9 cellular contexts compared by ENCODE assay signal in genomic region chr2:106886916-106887758, GRCh38. TPM values are rescaled to one million over a fixed set of nuclear protein-coding genes. Genes with fewer than 3 reads are reported as not detected.
A peak's percentile ranks its signal among the peaks of the same experiment; 100 is the strongest.
DNase-seq lines count a peak whose midpoint lies in the region; ATAC-seq and TF ChIP-seq lines count a peak whose summit lies in the region.
"Had no signal": no experiment of that assay in that cellular context is flagged by ENCODE, and none has a peak within 500 bp of the region (broad histone marks: within the 10 kb centered on the region; RNA-seq: fewer than 3 reads in every experiment).

No MANE protein-coding gene starts in this region.

- no peak for ATAC-seq in activated naive CD8-positive, alpha-beta T cell treated with anti-CD3 and anti-CD28 coated beads, Interleukin-2, amount 50 U/mL, for 24 hours
- ATAC-seq in aorta (ENCODE audit: low FRiP score) (peak; percentile 58), HG03432 (IDR thresholded peaks at IDR 0.05; ENCODE audit: unreplicated experiment) (no peak), GM19463 (IDR thresholded peaks at IDR 0.05; ENCODE audit: unreplicated experiment) (no peak)
- ATAC-seq in CD4-positive, alpha-beta T cell (ENCODE audit: poor library complexity) = no peak

- no peak for TF ChIP-seq CTCF in CD4-positive, alpha-beta T cell (IDR thresholded peaks at IDR 0.05)

- H2BK12ac ChIP-seq in mesenchymal stem cell (ENCODE audit: low read length in 2 of 2) = no peak overlapping the region

- no peaks in the 10 kb centered on the region for H3K9me3 Mint-ChIP-seq in activated naive CD8-positive, alpha-beta T cell treated with anti-CD3 and anti-CD28 coated beads for 36 hours
- H3K9me3 Mint-ChIP-seq in activated naive CD8-positive, alpha-beta T cell treated with anti-CD3 and anti-CD28 coated beads, Interleukin-2, amount 50 U/mL, for 24 hours = no peaks in the 10 kb centered on the region
- no peaks in the 10 kb centered on the region for H3K9me3 Mint-ChIP-seq in CD4-positive, alpha-beta T cell

- DNase-seq in activated naive CD8-positive, alpha-beta T cell treated with anti-CD3 and anti-CD28 coated beads for 36 hours = peak; percentile 2
- no peak for DNase-seq in activated naive CD8-positive, alpha-beta T cell treated with anti-CD3 and anti-CD28 coated beads, Interleukin-2, amount 50 U/mL, for 24 hours
- DNase-seq in mesenchymal stem cell = peak; percentile 6
- peak; percentile 70 to 87 for DNase-seq in aorta
- DNase-seq in CD4-positive, alpha-beta T cell = no peak

- peaks cover 0 to 67% of the 10 kb centered on the region in 2 experiments for H3K27me3 ChIP-seq in mesenchymal stem cell (ENCODE audit: control insufficient read depth in 1 of 2, insufficient read depth in 1 of 2, low read length in 2 of 2)
- H3K27me3 ChIP-seq in aorta (ENCODE audit: control insufficient read depth in 1 of 2, insufficient read depth in 2 of 2, low read length in 1 of 2) = no peaks in the 10 kb centered on the region
- peaks cover 25% of the 10 kb centered on the region for H3K27me3 ChIP-seq in CD4-positive, alpha-beta T cell (ENCODE audit: control insufficient read depth, insufficient read depth, low read length)

- no peak overlapping the region for H3K18ac ChIP-seq in mesenchymal stem cell (ENCODE audit: low read depth in 1 of 2, low read length in 2 of 2)

- H3K4me2 ChIP-seq in mesenchymal stem cell (ENCODE audit: low read length, poor library complexity, severe bottlenecking) = peak overlapping the region; percentile 98

- H3K4me3 ChIP-seq in mesenchymal stem cell (ENCODE audit: insufficient read depth in 1 of 2, low read depth in 1 of 2, low read length in 2 of 2) = peak overlapping the region; percentile 49 to 87
- H3K4me3 ChIP-seq in aorta (ENCODE audit: low read length in 2 of 2) = peak overlapping the region; percentile 75 to 96

- no peak overlapping the region for H3K9ac ChIP-seq in mesenchymal stem cell (ENCODE audit: low read length)

- H3K36me3 Mint-ChIP-seq in activated naive CD8-positive, alpha-beta T cell treated with anti-CD3 and anti-CD28 coated beads for 36 hours = no peaks in the 10 kb centered on the region
- H3K36me3 Mint-ChIP-seq in activated naive CD8-positive, alpha-beta T cell treated with anti-CD3 and anti-CD28 coated beads, Interleukin-2, amount 50 U/mL, for 24 hours (ENCODE audit: low read depth) = no peaks in the 10 kb centered on the region
- H3K36me3 Mint-ChIP-seq in CD4-positive, alpha-beta T cell (ENCODE audit: low read depth) = no peaks in the 10 kb centered on the region

- H4K91ac ChIP-seq in mesenchymal stem cell (ENCODE audit: low read length) = no peak overlapping the region

- peaks cover 52% of the 10 kb centered on the region for H3K27me3 Mint-ChIP-seq in activated naive CD8-positive, alpha-beta T cell treated with anti-CD3 and anti-CD28 coated beads for 36 hours
- peaks cover 35% of the 10 kb centered on the region for H3K27me3 Mint-ChIP-seq in activated naive CD8-positive, alpha-beta T cell treated with anti-CD3 and anti-CD28 coated beads, Interleukin-2, amount 50 U/mL, for 24 hours
- H3K27me3 Mint-ChIP-seq in CD4-positive, alpha-beta T cell = peaks cover 49% of the 10 kb centered on the region

- H3K27ac ChIP-seq in cingulate gyrus (ENCODE audit: low read depth, low read length) (peak overlapping the region; percentile 29), mesenchymal stem cell (ENCODE audit: low read length, poor library complexity, severe bottlenecking) (no peak overlapping the region), aorta (ENCODE audit: low read depth in 1 of 2, low read length in 2 of 2) (peak overlapping the region; percentile 52 to 89)
- H3K27ac ChIP-seq in CD4-positive, alpha-beta T cell (ENCODE audit: low read depth, low read length) = no peak overlapping the region

- no peak overlapping the region for H3K14ac ChIP-seq in mesenchymal stem cell (ENCODE audit: low read length in 2 of 2)

- H3K27ac Mint-ChIP-seq in activated naive CD8-positive, alpha-beta T cell treated with anti-CD3 and anti-CD28 coated beads for 36 hours = no peak overlapping the region
- H3K27ac Mint-ChIP-seq in activated naive CD8-positive, alpha-beta T cell treated with anti-CD3 and anti-CD28 coated beads, Interleukin-2, amount 50 U/mL, for 24 hours = no peak overlapping the region
- no peak overlapping the region for H3K27ac Mint-ChIP-seq in CD4-positive, alpha-beta T cell

- H3K36me3 ChIP-seq in mesenchymal stem cell (ENCODE audit: control insufficient read depth in 1 of 2, insufficient read depth in 2 of 2, low read depth in 1 of 2, low read length in 2 of 2) (no peaks in the 10 kb centered on the region), aorta (ENCODE audit: control insufficient read depth in 1 of 2, insufficient read depth in 2 of 2, low read length in 1 of 2) (no peaks in the 10 kb centered on the region)

- H2BK15ac ChIP-seq in mesenchymal stem cell (ENCODE audit: low read depth, poor library complexity, severe bottlenecking) = no peak overlapping the region

- no peak overlapping the region for H2AFZ ChIP-seq in mesenchymal stem cell (ENCODE audit: low read depth, low read length)

- peaks cover 7% of the 10 kb centered on the region for H3K4me1 ChIP-seq in mesenchymal stem cell (ENCODE audit: control insufficient read depth, insufficient read depth, low read depth, low read length)
- H3K4me1 ChIP-seq in aorta (ENCODE audit: control insufficient read depth in 1 of 2, insufficient read depth in 2 of 2, low read length in 2 of 2) = peaks cover 1 to 2% of the 10 kb centered on the region in 2 donors

- POLR2A ChIA-PET in CD4-positive, alpha-beta T cell (lab: Charles Lee) = no interaction called here

- peak overlapping the region; percentile 36 for H2BK5ac ChIP-seq in mesenchymal stem cell (ENCODE audit: low read depth, low read length, poor library complexity, severe bottlenecking)

- H3K4ac ChIP-seq in mesenchymal stem cell (ENCODE audit: low read depth in 1 of 2, low read length in 2 of 2) = no peak overlapping the region

- no peak overlapping the region for H2BK120ac ChIP-seq in mesenchymal stem cell (ENCODE audit: low read depth, low read length)

- no peak overlapping the region for H3K4me3 Mint-ChIP-seq in activated naive CD8-positive, alpha-beta T cell treated with anti-CD3 and anti-CD28 coated beads for 36 hours
- no peak overlapping the region for H3K4me3 Mint-ChIP-seq in activated naive CD8-positive, alpha-beta T cell treated with anti-CD3 and anti-CD28 coated beads, Interleukin-2, amount 50 U/mL, for 24 hours
- no peak overlapping the region for H3K4me3 Mint-ChIP-seq in CD4-positive, alpha-beta T cell

- CTCF ChIA-PET in CD4-positive, alpha-beta T cell (lab: Charles Lee) = no interaction called here

- H3K9me3 ChIP-seq in mesenchymal stem cell (ENCODE audit: control insufficient read depth, low read length) = no peaks in the 10 kb centered on the region
- no peaks in the 10 kb centered on the region for H3K9me3 ChIP-seq in aorta (ENCODE audit: control insufficient read depth, low read length)
- H3K9me3 ChIP-seq in CD4-positive, alpha-beta T cell (ENCODE audit: control insufficient read depth, low read length) = no peaks in the 10 kb centered on the region

- H3K4me1 Mint-ChIP-seq in activated naive CD8-positive, alpha-beta T cell treated with anti-CD3 and anti-CD28 coated beads for 36 hours = no peaks in the 10 kb centered on the region
- H3K4me1 Mint-ChIP-seq in activated naive CD8-positive, alpha-beta T cell treated with anti-CD3 and anti-CD28 coated beads, Interleukin-2, amount 50 U/mL, for 24 hours = peaks cover 6% of the 10 kb centered on the region
- no peaks in the 10 kb centered on the region for H3K4me1 Mint-ChIP-seq in CD4-positive, alpha-beta T cell (ENCODE audit: low read depth)

- no peak overlapping the region for H2AK5ac ChIP-seq in mesenchymal stem cell (ENCODE audit: low read length, severe bottlenecking)

- H3K23ac ChIP-seq in mesenchymal stem cell (ENCODE audit: low read length in 2 of 2) = no peak overlapping the region

- 1% methylated on average over 37 of the region's 71 CpGs for WGBS in mesenchymal stem cell
- 0% methylated on average over 62 to 71 of the region's 71 CpGs for WGBS in aorta, 2 donors

- no peak overlapping the region for H4K8ac ChIP-seq in mesenchymal stem cell (ENCODE audit: low read length)

- H3K79me1 ChIP-seq in mesenchymal stem cell (replicated peaks; ENCODE audit: low read length, poor library complexity, severe bottlenecking) = peaks cover 4% of the 10 kb centered on the region

- intact Hi-C loops in aorta (cut with DNase I) = loop anchor here (5.0 to 10.0 kb wide), 5 partner anchors 35 to 448 kb away; no protein-coding TSS in a partner anchor
- intact Hi-C loops in CD4-positive, alpha-beta T cell (cut with DNase I, micrococcal nuclease) = no loop called here

RNA-seq across cellular contexts. Expression of gene ST6GAL2, which starts 1.2 kb away (rescaled TPM):
- total RNA-seq in activated naive CD8-positive, alpha-beta T cell treated with anti-CD3 and anti-CD28 coated beads for 36 hours = not detected
- polyA plus RNA-seq in mesenchymal stem cell (2013, experiment 1 of 2) = 0.11 TPM
- polyA plus RNA-seq in mesenchymal stem cell (2013, experiment 2 of 2) = 0.08 TPM
- 100 to 1,000 TPM in 1 of 2 donors, 10 to 100 TPM in 1; 49.1 to 107 TPM for total RNA-seq in aorta
- 1 to 10 TPM; 7.0 to 9.3 TPM for polyA plus RNA-seq in aorta
- not detected for total RNA-seq in CD4-positive, alpha-beta T cell
- total RNA-seq: T-helper 1 cell treated with Interleukin-12 subunit alpha and Interleukin-12 subunit beta and Interleukin-4 antibody, amounts not matched to agents 30 ng/mL and 1 ng/mL, for 36 hours had no signal

Comparison
In these comparisons a context has a peak if more than half of its experiments do, and no peak if none do; other contexts are left out.
1. DNase-seq: peak in activated naive CD8-positive, alpha-beta T cell treated with anti-CD3 and anti-CD28 coated beads for 36 hours (single experiment), mesenchymal stem cell (single experiment) and aorta (2 of 2); none in activated naive CD8-positive, alpha-beta T cell treated with anti-CD3 and anti-CD28 coated beads, Interleukin-2, amount 50 U/mL, for 24 hours (single experiment) and CD4-positive, alpha-beta T cell (0 of 10).
2. H3K27ac ChIP-seq: peak in cingulate gyrus (single experiment) and aorta (2 of 2); none in mesenchymal stem cell (single experiment) and CD4-positive, alpha-beta T cell (single experiment).
3. RNA of gene ST6GAL2, which starts 1.2 kb away (total RNA-seq): 49.1 to 107 TPM in aorta; not detected in activated naive CD8-positive, alpha-beta T cell treated with anti-CD3 and anti-CD28 coated beads for 36 hours and not detected in CD4-positive, alpha-beta T cell; every median in the first group is over 10 times any median in the second.
4. intact Hi-C loops: an anchor here in aorta (5.0 to 10.0 kb wide); none called in CD4-positive, alpha-beta T cell.